1 cellular context compared by ENCODE assay signal in the genomic region with DNA sequence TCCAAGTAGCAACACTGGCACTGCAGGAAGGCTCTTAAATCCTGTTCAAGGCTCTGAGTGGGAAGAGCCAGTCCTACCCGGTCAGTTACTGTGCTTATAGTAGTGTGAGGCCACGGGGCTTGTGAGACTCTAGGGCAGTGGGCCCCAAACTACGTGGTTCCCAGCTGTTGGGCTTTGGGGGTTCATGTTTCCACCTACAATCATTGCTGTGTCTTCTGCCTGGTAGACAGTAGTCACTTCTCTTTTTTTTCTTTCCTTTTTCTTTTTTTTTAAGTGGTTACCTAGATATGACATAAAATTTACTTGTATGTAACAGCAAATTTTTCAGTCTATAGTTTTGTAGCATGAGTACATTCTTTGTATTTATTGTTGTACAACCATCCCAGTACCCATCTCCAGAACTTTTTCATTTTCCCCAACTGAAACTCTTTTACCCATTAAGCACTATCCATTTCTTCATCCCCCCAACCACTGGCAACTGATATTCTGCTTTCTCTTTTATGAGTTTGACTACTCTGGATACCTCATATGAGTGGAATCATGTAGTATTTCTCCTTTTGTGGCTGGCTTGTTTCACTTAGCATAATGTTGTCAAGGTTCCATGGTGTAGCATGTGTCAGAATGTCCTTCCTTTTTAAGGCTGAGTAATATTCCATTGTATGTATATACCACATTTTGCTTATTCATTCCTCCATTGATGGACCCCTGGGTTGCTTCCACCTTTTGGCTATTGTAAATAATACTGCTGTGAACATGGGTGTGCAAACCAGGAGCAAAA.
TF ChIP-seq lines count a peak whose summit lies in the region.

No MANE protein-coding gene starts in this region.

TF ChIP-seq in GM23338, 12 proteins besides CTCF, POLR2A, EP300 and RAD21 (continued from another document):
- TF ChIP-seq, protein P1, sequence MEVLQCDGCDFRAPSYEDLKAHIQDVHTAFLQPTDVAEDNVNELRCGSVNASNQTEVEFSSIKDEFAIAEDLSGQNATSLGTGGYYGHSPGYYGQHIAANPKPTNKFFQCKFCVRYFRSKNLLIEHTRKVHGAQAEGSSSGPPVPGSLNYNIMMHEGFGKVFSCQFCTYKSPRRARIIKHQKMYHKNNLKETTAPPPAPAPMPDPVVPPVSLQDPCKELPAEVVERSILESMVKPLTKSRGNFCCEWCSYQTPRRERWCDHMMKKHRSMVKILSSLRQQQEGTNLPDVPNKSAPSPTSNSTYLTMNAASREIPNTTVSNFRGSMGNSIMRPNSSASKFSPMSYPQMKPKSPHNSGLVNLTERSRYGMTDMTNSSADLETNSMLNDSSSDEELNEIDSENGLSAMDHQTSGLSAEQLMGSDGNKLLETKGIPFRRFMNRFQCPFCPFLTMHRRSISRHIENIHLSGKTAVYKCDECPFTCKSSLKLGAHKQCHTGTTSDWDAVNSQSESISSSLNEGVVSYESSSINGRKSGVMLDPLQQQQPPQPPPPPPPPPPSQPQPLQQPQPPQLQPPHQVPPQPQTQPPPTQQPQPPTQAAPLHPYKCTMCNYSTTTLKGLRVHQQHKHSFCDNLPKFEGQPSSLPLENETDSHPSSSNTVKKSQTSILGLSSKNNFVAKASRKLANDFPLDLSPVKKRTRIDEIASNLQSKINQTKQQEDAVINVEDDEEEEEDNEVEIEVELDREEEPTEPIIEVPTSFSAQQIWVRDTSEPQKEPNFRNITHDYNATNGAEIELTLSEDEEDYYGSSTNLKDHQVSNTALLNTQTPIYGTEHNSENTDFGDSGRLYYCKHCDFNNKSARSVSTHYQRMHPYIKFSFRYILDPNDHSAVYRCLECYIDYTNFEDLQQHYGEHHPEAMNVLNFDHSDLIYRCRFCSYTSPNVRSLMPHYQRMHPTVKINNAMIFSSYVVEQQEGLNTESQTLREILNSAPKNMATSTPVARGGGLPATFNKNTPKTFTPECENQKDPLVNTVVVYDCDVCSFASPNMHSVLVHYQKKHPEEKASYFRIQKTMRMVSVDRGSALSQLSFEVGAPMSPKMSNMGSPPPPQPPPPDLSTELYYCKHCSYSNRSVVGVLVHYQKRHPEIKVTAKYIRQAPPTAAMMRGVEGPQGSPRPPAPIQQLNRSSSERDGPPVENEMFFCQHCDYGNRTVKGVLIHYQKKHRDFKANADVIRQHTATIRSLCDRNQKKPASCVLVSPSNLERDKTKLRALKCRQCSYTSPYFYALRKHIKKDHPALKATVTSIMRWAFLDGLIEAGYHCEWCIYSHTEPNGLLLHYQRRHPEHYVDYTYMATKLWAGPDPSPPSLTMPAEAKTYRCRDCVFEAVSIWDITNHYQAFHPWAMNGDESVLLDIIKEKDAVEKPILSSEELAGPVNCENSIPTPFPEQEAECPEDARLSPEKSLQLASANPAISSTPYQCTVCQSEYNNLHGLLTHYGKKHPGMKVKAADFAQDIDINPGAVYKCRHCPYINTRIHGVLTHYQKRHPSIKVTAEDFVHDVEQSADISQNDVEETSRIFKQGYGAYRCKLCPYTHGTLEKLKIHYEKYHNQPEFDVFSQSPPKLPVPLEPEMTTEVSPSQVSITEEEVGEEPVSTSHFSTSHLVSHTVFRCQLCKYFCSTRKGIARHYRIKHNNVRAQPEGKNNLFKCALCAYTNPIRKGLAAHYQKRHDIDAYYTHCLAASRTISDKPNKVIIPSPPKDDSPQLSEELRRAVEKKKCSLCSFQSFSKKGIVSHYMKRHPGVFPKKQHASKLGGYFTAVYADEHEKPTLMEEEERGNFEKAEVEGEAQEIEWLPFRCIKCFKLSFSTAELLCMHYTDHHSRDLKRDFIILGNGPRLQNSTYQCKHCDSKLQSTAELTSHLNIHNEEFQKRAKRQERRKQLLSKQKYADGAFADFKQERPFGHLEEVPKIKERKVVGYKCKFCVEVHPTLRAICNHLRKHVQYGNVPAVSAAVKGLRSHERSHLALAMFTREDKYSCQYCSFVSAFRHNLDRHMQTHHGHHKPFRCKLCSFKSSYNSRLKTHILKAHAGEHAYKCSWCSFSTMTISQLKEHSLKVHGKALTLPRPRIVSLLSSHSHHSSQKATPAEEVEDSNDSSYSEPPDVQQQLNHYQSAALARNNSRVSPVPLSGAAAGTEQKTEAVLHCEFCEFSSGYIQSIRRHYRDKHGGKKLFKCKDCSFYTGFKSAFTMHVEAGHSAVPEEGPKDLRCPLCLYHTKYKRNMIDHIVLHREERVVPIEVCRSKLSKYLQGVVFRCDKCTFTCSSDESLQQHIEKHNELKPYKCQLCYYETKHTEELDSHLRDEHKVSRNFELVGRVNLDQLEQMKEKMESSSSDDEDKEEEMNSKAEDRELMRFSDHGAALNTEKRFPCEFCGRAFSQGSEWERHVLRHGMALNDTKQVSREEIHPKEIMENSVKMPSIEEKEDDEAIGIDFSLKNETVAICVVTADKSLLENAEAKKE (CRISPR knock-in tag; IDR thresholded peaks at IDR 0.05): no peak
- no peak for TF ChIP-seq STAT1 (IDR thresholded peaks at IDR 0.05; ENCODE audit: unreplicated experiment)
- TF ChIP-seq REST (IDR thresholded peaks at IDR 0.05; ENCODE audit: unreplicated experiment): no peak
- no peak for TF ChIP-seq JUNB (IDR thresholded peaks at IDR 0.05; ENCODE audit: unreplicated experiment)
- no peak for TF ChIP-seq POLR2AphosphoS5 (IDR thresholded peaks at IDR 0.05; ENCODE audit: low read depth)
